In genomic region chr19:6412111-6412999, GRCh38 we compare ENCODE assay signal across 1 cellular context.
TF ChIP-seq lines count a peak whose summit lies in the region.

No MANE protein-coding gene starts in this region.

TF ChIP-seq in HepG2, 621 proteins besides CTCF, POLR2A, EP300 and RAD21 (continued from another document and continues in another):
- TF ChIP-seq ZNF704 (CRISPR knock-in tag; IDR thresholded peaks at IDR 0.05; ENCODE audit: borderline replicate concordance) (no peak), ZSCAN22 (CRISPR knock-in tag; IDR thresholded peaks at IDR 0.05) (no peak), FOXO1 (CRISPR knock-in tag; IDR thresholded peaks at IDR 0.05) (no peak), BRCA1 (CRISPR knock-in tag; IDR thresholded peaks at IDR 0.05) (no peak), REXO4 (CRISPR knock-in tag; IDR thresholded peaks at IDR 0.05; ENCODE audit: borderline replicate concordance) (no peak), SALL2 (CRISPR knock-in tag; IDR thresholded peaks at IDR 0.05) (no peak), FOXO4 (CRISPR knock-in tag; conservative IDR thresholded peaks at IDR 0.05) (no peak), AKAP8 (CRISPR knock-in tag; IDR thresholded peaks at IDR 0.05) (peak; percentile 46), SCMH1 (CRISPR knock-in tag; IDR thresholded peaks at IDR 0.05; ENCODE audit: borderline replicate concordance) (no peak), SALL1 (CRISPR knock-in tag; IDR thresholded peaks at IDR 0.05) (peak; percentile 33; the same call in 1 of the 2 replicates), HMGXB4 (CRISPR knock-in tag; IDR thresholded peaks at IDR 0.05; ENCODE audit: borderline replicate concordance in 1 of 2, low read depth in 1 of 2) (0 out of 4 replicates have a peak, but pooled peaks of 1 of the 2 experiments have one; percentile 45), PAF1 (CRISPR knock-in tag; IDR thresholded peaks at IDR 0.05) (peak; percentile 73; the same call in 1 of the 2 replicates), ZNF709 (CRISPR knock-in tag; IDR thresholded peaks at IDR 0.05) (no peak), ZBED4 (CRISPR knock-in tag; IDR thresholded peaks at IDR 0.05; ENCODE audit: borderline replicate concordance) (peak; percentile 54; the same call in 1 of the 2 replicates), GPN1 (CRISPR knock-in tag; IDR thresholded peaks at IDR 0.05; ENCODE audit: borderline replicate concordance) (no peak), AGO1 (IDR thresholded peaks at IDR 0.05; ENCODE audit: low read depth, low read length, poor library complexity, severe bottlenecking) (peak; percentile 70), ZNF674 (CRISPR knock-in tag; IDR thresholded peaks at IDR 0.05; ENCODE audit: low read depth) (no peak), HIC2 (CRISPR knock-in tag; IDR thresholded peaks at IDR 0.05; ENCODE audit: low read depth) (no peak), ZNF318 (CRISPR knock-in tag; IDR thresholded peaks at IDR 0.05) (no peak), FOXA3 (CRISPR knock-in tag; IDR thresholded peaks at IDR 0.05) (no peak), ZNF274 (CRISPR knock-in tag; IDR thresholded peaks at IDR 0.05) (no peak), ZNF781 (CRISPR knock-in tag; IDR thresholded peaks at IDR 0.05; ENCODE audit: borderline replicate concordance, not compliant biosample characterization) (no peak), PRDM4 (CRISPR knock-in tag; IDR thresholded peaks at IDR 0.05; ENCODE audit: borderline replicate concordance) (no peak), ZNF280B (CRISPR knock-in tag; IDR thresholded peaks at IDR 0.05; ENCODE audit: borderline replicate concordance) (peak; percentile 4; the same call in 1 of the 2 replicates), KLF6 (CRISPR knock-in tag; IDR thresholded peaks at IDR 0.05) (no peak), RBFOX2 (IDR thresholded peaks at IDR 0.05; ENCODE audit: low read depth, low read length) (peak; percentile 56)
